ENCODE assay signal across 20 cellular contexts in genomic region chr15:58016776-58017175, GRCh38. TPM values are rescaled to one million over a fixed set of nuclear protein-coding genes. Genes with fewer than 3 reads are reported as not detected.
"Had no signal": no experiment of that assay in that cellular context is flagged by ENCODE, and none has a peak within 500 bp of the region (broad histone marks: within the 10 kb centered on the region; RNA-seq: fewer than 3 reads in every experiment).

No MANE protein-coding gene starts in this region.

- ATAC-seq: effector memory CD8-positive, alpha-beta T cell; gastrocnemius medialis; left ventricle myocardium superior; lower lobe of right lung; naive thymus-derived CD8-positive, alpha-beta T cell; sciatic nerve; stimulated activated effector memory CD8-positive, alpha-beta T cell treated with anti-CD3 and anti-CD28 coated beads, Interleukin-12 subunit alpha, Interleukin-12 subunit beta, amount 100 ng/mL, for 72 hours had no signal

- H3K4me3 ChIP-seq: gastrocnemius medialis, lower lobe of right lung, prostate gland, right atrium auricular region, testis, tibial artery had no signal

- H3K9me3 ChIP-seq: gastrocnemius medialis, lower lobe of right lung, prostate gland, right atrium auricular region, testis had no signal

- H3K27ac ChIP-seq: gastrocnemius medialis, lower lobe of right lung, prostate gland, right atrium auricular region, testis, tibial artery had no signal

- H3K36me3 ChIP-seq: gastrocnemius medialis, lower lobe of right lung, prostate gland, right atrium auricular region, tibial artery had no signal

- H3K4me1 ChIP-seq: gastrocnemius medialis, lower lobe of right lung, prostate gland, right atrium auricular region, testis, tibial artery had no signal

- H3K27me3 ChIP-seq: gastrocnemius medialis, right atrium auricular region, testis, tibial artery had no signal

- FAIRE-seq: keratinocyte had no signal

- DNase-seq: cortex of kidney; effector memory CD8-positive, alpha-beta T cell; gastrocnemius medialis; head of caudate nucleus; left ventricle myocardium superior; lower lobe of right lung; naive thymus-derived CD8-positive, alpha-beta T cell; nephron progenitor cell; nucleus accumbens; stimulated activated CD4-positive, alpha-beta T cell treated with anti-CD3 and anti-CD28 coated beads, Interleukin-2, amount 100 ng/mL, for 24 hours; stimulated activated CD4-positive, alpha-beta T cell treated with anti-CD3 and anti-CD28 coated beads, Interleukin-4, amount 100 ng/mL, for 24 hours; stimulated activated naive CD4-positive, alpha-beta T cell treated with Interleukin-2 at 50 U/mL for 16 hours; substantia nigra; testis; tibial artery had no signal

RNA-seq across cellular contexts. Expression of gene ALDH1A2, which starts 48.7 kb away (rescaled TPM):
- total RNA-seq: naive thymus-derived CD8-positive, alpha-beta T cell had no signal
- polyA plus RNA-seq: naive thymus-derived CD8-positive, alpha-beta T cell had no signal
